ENCODE assay signal across 9 cellular contexts in genomic region chr3:15345608-15346137, GRCh38. TPM values are rescaled to one million over a fixed set of nuclear protein-coding genes. Genes with fewer than 3 reads are reported as not detected.
A peak's percentile ranks its signal among the peaks of the same experiment; 100 is the strongest.
DNase-seq lines count a peak whose midpoint lies in the region; ATAC-seq and TF ChIP-seq lines count a peak whose summit lies in the region.
"Had no signal": no experiment of that assay in that cellular context is flagged by ENCODE, and none has a peak within 500 bp of the region (broad histone marks: within the 10 kb centered on the region; RNA-seq: fewer than 3 reads in every experiment).

No MANE protein-coding gene starts in this region.

- peaks cover 3% of the 10 kb centered on the region for H3K27me3 ChIP-seq in osteoblast (ENCODE audit: insufficient read depth, low read length)
- H3K27me3 ChIP-seq: thyroid gland had no signal

- H3K27ac ChIP-seq in osteoblast (ENCODE audit: low read depth, low read length), result no peak overlapping the region

- DNase-seq in glutamatergic neuron (no peak), SW480 (ENCODE audit: low spot score) (no peak), COR-L47 (lab: John Stamatoyannopoulos, UW) (no peak), osteoblast (ENCODE audit: insufficient read length, low spot score, missing footprints) (no peak)
- DNase-seq in activated naive CD4-positive, alpha-beta T cell treated with anti-CD3 and anti-CD28 coated beads, Interleukin-2, amount 50 U/mL, for 16 hours, result no peak

- H4K20me1 ChIP-seq in osteoblast (ENCODE audit: insufficient read depth, low read length), result no peaks in the 10 kb centered on the region

- H3K36me3 Mint-ChIP-seq in glutamatergic neuron (ENCODE audit: unreplicated experiment), result no peaks in the 10 kb centered on the region

- no peaks in the 10 kb centered on the region for H3K9me3 ChIP-seq in osteoblast (ENCODE audit: low read depth, low read length)
- H3K9me3 ChIP-seq: thyroid gland had no signal

- peaks cover 7% of the 10 kb centered on the region for H3K27me3 Mint-ChIP-seq in glutamatergic neuron (ENCODE audit: unreplicated experiment)

- no peak overlapping the region for H2AFZ ChIP-seq in osteoblast (ENCODE audit: low read length)

- peak; percentile 92 for ATAC-seq in GM18508 (IDR thresholded peaks at IDR 0.05; ENCODE audit: insufficient read depth, unreplicated experiment)
- peak; percentile 93 for ATAC-seq in GM21390 (IDR thresholded peaks at IDR 0.05; ENCODE audit: unreplicated experiment)
- ATAC-seq in HG03354 (IDR thresholded peaks at IDR 0.05; ENCODE audit: poor library complexity, severe bottlenecking, unreplicated experiment), result peak; percentile 97

- peak overlapping the region; percentile 74 for H3K27ac Mint-ChIP-seq in glutamatergic neuron (ENCODE audit: unreplicated experiment)

- H3K4me3 Mint-ChIP-seq in glutamatergic neuron (ENCODE audit: unreplicated experiment), result no peak overlapping the region

- no peaks in the 10 kb centered on the region for H3K79me2 ChIP-seq in osteoblast (ENCODE audit: insufficient read depth, low read length)

- H3K4me2 ChIP-seq in osteoblast (ENCODE audit: insufficient read depth, low read length), result no peak overlapping the region

- TF ChIP-seq CTCF in glutamatergic neuron (IDR thresholded peaks at IDR 0.05; ENCODE audit: partially characterized antibody, unreplicated experiment) (no peak), osteoblast (IDR thresholded peaks at IDR 0.05; ENCODE audit: extremely low read depth, low read depth, low read length) (no peak)

- H3K4me1 Mint-ChIP-seq in glutamatergic neuron (ENCODE audit: low read depth, unreplicated experiment), result peaks cover 19% of the 10 kb centered on the region

- H3K4me1 ChIP-seq in osteoblast (ENCODE audit: insufficient read depth, low read length), result no peaks in the 10 kb centered on the region

- H3K36me3 ChIP-seq in osteoblast (ENCODE audit: insufficient read depth, low read length), result no peaks in the 10 kb centered on the region
- H3K36me3 ChIP-seq: thyroid gland had no signal

- H3K4me3 ChIP-seq in osteoblast (ENCODE audit: insufficient read depth, low read length), result no peak overlapping the region
- H3K4me3 ChIP-seq: thyroid gland had no signal

- peaks cover 9% of the 10 kb centered on the region for H3K9me3 Mint-ChIP-seq in glutamatergic neuron (ENCODE audit: unreplicated experiment)

RNA-seq across cellular contexts. Expression of gene SH3BP5, which starts 13.3 kb away (rescaled TPM):
- total RNA-seq in glutamatergic neuron (ENCODE audit: unreplicated experiment) (25.3 TPM), osteoblast (65.4 and 67.3 TPM in 2 replicates)
